ENCODE assay signal across 12 cellular contexts in the genomic region with DNA sequence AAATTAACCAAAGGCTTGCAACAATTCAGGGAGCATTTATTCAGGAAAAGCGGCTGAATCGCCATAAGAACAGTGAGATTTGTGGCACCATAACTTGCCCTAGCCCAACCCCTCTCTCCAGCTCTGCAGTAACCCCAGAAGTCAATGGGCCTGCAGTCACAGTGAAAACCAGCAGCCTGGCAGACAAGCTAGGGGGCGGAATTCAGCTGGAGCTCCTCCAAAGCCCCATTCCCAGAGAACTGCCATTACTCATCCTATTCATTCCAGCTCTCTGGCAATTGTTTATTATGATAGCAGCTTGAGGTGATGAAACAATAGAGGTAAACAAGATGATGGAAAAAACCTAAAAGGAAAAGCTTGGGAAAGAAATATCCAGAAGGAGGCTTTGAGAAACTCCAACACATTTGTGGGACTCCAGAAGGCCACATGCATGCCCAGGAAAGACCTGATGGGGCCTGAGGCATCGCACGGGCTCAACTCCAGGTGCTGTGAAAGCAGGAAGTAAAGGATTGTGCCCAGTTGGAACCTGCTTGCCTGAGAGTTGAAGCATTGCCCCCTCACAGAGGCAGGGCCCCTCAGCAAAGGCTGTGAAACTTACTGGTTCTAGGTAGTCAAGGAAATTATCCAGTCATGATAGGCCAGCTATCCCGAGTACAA.
DNase-seq lines count a peak whose midpoint lies in the region; ATAC-seq and TF ChIP-seq lines count a peak whose summit lies in the region.
"Had no signal": no experiment of that assay in that cellular context is flagged by ENCODE, and none has a peak within 500 bp of the region (broad histone marks: within the 10 kb centered on the region; RNA-seq: fewer than 3 reads in every experiment).

No MANE protein-coding gene starts in this region.

- peak overlapping the region; percentile 74 for H3K4me2 ChIP-seq in osteoblast (ENCODE audit: insufficient read depth, low read length)
- H3K4me2 ChIP-seq: KMS-11 had no signal

- peak overlapping the region; percentile 1 for H2AFZ ChIP-seq in osteoblast (ENCODE audit: low read length)

- ATAC-seq in GM21367 (IDR thresholded peaks at IDR 0.05; ENCODE audit: unreplicated experiment): no peak
- ATAC-seq in GM21423 (IDR thresholded peaks at IDR 0.05; ENCODE audit: unreplicated experiment): no peak
- ATAC-seq in omental fat pad (ENCODE audit: low FRiP score): no peak
- ATAC-seq in HG02623 (IDR thresholded peaks at IDR 0.05; ENCODE audit: unreplicated experiment): no peak
- ATAC-seq: naive thymus-derived CD4-positive, alpha-beta T cell; T-cell had no signal

- peaks cover 0 to 30% (median 0%) of the 10 kb centered on the region in 4 donors for H3K27me3 ChIP-seq in esophagus squamous epithelium
- no peaks in the 10 kb centered on the region for H3K27me3 ChIP-seq in osteoblast (ENCODE audit: insufficient read depth, low read length)

- H3K4me1 ChIP-seq in esophagus squamous epithelium (peaks cover 4 to 26% (median 19%) of the 10 kb centered on the region in 3 donors), osteoblast (ENCODE audit: insufficient read depth, low read length) (peaks cover 21% of the 10 kb centered on the region)

- no peak for TF ChIP-seq POLR2A in esophagus squamous epithelium (IDR thresholded peaks at IDR 0.05)

- DNase-seq in Caki2 (ENCODE audit: low read depth) (peak; percentile 50), RPMI7951 (ENCODE audit: low read depth) (peak; percentile 96), esophagus squamous epithelium (lab: John Stamatoyannopoulos, UW) (no peak), osteoblast (ENCODE audit: insufficient read length, low spot score, missing footprints) (peak; percentile 93), omental fat pad (ENCODE audit: low spot score) (no peak)
- DNase-seq: DMS79 treated with DMSO at 0.1 percent for 48 hours; naive thymus-derived CD4-positive, alpha-beta T cell; T-cell had no signal

- H4K20me1 ChIP-seq in osteoblast (ENCODE audit: insufficient read depth, low read length): no peaks in the 10 kb centered on the region

- TF ChIP-seq CTCF in esophagus squamous epithelium (IDR thresholded peaks at IDR 0.05): peak in 2 of 6 experiments; percentile 11 to 13
- TF ChIP-seq CTCF in osteoblast (IDR thresholded peaks at IDR 0.05; ENCODE audit: extremely low read depth, low read depth, low read length): peak; percentile 46
- TF ChIP-seq CTCF in omental fat pad (IDR thresholded peaks at IDR 0.05): no peak

- H3K36me3 ChIP-seq in esophagus squamous epithelium (no peaks in the 10 kb centered on the region), osteoblast (ENCODE audit: insufficient read depth, low read length) (no peaks in the 10 kb centered on the region)

- intact Hi-C loops in esophagus squamous epithelium (cut with DNase I): no loop called here

- no peaks in the 10 kb centered on the region for H3K79me2 ChIP-seq in osteoblast (ENCODE audit: insufficient read depth, low read length)

- in situ Hi-C loops in Caki2 (cut with HindIII; ENCODE audit: low pct_unique_long_range_greater_than_20kb, low sequenced_read_pairs): no loop called here

- peak overlapping the region; percentile 5 to 84 (median 71) for H3K27ac ChIP-seq in esophagus squamous epithelium
- peak overlapping the region; percentile 47 for H3K27ac ChIP-seq in osteoblast (ENCODE audit: low read depth, low read length)
- H3K27ac ChIP-seq: KMS-11 had no signal

- H3K9me3 ChIP-seq in esophagus squamous epithelium: no peaks in the 10 kb centered on the region
- H3K9me3 ChIP-seq in osteoblast (ENCODE audit: low read depth, low read length): no peaks in the 10 kb centered on the region

- H3K4me3 ChIP-seq in esophagus squamous epithelium (no peak overlapping the region), osteoblast (ENCODE audit: insufficient read depth, low read length) (no peak overlapping the region)

- WGBS in esophagus squamous epithelium, 2 donors: 35 to 45% methylated on average over 6 of the region's 6 CpGs

Comparison
In these comparisons a context has a peak if more than half of its experiments do, and no peak if none do; other contexts are left out.
1. DNase-seq: peak in Caki2 (single experiment), RPMI7951 (single experiment) and osteoblast (single experiment); none in esophagus squamous epithelium (single experiment) and omental fat pad (single experiment).